1 cellular context compared by ENCODE assay signal in genomic region chrX:45743081-45743533, GRCh38.
TF ChIP-seq lines count a peak whose summit lies in the region.

No MANE protein-coding gene starts in this region.

TF ChIP-seq in H1, 55 proteins besides CTCF, POLR2A, EP300 and RAD21 (continued from another document):
- TF ChIP-seq, protein P1, sequence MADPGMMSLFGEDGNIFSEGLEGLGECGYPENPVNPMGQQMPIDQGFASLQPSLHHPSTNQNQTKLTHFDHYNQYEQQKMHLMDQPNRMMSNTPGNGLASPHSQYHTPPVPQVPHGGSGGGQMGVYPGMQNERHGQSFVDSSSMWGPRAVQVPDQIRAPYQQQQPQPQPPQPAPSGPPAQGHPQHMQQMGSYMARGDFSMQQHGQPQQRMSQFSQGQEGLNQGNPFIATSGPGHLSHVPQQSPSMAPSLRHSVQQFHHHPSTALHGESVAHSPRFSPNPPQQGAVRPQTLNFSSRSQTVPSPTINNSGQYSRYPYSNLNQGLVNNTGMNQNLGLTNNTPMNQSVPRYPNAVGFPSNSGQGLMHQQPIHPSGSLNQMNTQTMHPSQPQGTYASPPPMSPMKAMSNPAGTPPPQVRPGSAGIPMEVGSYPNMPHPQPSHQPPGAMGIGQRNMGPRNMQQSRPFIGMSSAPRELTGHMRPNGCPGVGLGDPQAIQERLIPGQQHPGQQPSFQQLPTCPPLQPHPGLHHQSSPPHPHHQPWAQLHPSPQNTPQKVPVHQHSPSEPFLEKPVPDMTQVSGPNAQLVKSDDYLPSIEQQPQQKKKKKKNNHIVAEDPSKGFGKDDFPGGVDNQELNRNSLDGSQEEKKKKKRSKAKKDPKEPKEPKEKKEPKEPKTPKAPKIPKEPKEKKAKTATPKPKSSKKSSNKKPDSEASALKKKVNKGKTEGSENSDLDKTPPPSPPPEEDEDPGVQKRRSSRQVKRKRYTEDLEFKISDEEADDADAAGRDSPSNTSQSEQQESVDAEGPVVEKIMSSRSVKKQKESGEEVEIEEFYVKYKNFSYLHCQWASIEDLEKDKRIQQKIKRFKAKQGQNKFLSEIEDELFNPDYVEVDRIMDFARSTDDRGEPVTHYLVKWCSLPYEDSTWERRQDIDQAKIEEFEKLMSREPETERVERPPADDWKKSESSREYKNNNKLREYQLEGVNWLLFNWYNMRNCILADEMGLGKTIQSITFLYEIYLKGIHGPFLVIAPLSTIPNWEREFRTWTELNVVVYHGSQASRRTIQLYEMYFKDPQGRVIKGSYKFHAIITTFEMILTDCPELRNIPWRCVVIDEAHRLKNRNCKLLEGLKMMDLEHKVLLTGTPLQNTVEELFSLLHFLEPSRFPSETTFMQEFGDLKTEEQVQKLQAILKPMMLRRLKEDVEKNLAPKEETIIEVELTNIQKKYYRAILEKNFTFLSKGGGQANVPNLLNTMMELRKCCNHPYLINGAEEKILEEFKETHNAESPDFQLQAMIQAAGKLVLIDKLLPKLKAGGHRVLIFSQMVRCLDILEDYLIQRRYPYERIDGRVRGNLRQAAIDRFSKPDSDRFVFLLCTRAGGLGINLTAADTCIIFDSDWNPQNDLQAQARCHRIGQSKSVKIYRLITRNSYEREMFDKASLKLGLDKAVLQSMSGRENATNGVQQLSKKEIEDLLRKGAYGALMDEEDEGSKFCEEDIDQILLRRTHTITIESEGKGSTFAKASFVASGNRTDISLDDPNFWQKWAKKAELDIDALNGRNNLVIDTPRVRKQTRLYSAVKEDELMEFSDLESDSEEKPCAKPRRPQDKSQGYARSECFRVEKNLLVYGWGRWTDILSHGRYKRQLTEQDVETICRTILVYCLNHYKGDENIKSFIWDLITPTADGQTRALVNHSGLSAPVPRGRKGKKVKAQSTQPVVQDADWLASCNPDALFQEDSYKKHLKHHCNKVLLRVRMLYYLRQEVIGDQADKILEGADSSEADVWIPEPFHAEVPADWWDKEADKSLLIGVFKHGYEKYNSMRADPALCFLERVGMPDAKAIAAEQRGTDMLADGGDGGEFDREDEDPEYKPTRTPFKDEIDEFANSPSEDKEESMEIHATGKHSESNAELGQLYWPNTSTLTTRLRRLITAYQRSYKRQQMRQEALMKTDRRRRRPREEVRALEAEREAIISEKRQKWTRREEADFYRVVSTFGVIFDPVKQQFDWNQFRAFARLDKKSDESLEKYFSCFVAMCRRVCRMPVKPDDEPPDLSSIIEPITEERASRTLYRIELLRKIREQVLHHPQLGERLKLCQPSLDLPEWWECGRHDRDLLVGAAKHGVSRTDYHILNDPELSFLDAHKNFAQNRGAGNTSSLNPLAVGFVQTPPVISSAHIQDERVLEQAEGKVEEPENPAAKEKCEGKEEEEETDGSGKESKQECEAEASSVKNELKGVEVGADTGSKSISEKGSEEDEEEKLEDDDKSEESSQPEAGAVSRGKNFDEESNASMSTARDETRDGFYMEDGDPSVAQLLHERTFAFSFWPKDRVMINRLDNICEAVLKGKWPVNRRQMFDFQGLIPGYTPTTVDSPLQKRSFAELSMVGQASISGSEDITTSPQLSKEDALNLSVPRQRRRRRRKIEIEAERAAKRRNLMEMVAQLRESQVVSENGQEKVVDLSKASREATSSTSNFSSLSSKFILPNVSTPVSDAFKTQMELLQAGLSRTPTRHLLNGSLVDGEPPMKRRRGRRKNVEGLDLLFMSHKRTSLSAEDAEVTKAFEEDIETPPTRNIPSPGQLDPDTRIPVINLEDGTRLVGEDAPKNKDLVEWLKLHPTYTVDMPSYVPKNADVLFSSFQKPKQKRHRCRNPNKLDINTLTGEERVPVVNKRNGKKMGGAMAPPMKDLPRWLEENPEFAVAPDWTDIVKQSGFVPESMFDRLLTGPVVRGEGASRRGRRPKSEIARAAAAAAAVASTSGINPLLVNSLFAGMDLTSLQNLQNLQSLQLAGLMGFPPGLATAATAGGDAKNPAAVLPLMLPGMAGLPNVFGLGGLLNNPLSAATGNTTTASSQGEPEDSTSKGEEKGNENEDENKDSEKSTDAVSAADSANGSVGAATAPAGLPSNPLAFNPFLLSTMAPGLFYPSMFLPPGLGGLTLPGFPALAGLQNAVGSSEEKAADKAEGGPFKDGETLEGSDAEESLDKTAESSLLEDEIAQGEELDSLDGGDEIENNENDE (IDR thresholded peaks at IDR 0.05; ENCODE audit: insufficient replicate concordance, low read length), result no peak
- no peak for TF ChIP-seq TBP (IDR thresholded peaks at IDR 0.05; ENCODE audit: low read depth, low read length)
- TF ChIP-seq SIN3A (conservative IDR thresholded peaks at IDR 0.05 in 1 of 2, IDR thresholded peaks at IDR 0.05 in 1 of 2; ENCODE audit: low read depth in 1 of 2, low read length in 2 of 2), result no peak
TF ChIP-seq in H1: peak in this region for 1.
